Comparison of ENCODE assay signal across 8 cellular contexts in genomic region chr4:183504064-183504929, GRCh38. TPM values are rescaled to one million over a fixed set of nuclear protein-coding genes. Genes with fewer than 3 reads are reported as not detected.
DNase-seq lines count a peak whose midpoint lies in the region; ATAC-seq, FAIRE-seq and TF ChIP-seq lines count a peak whose summit lies in the region.

No MANE protein-coding gene starts in this region.

- H3K4me3 ChIP-seq in RWPE2 (ENCODE audit: severe bottlenecking) (peak overlapping the region; percentile 92), fibroblast of the aortic adventitia (ENCODE audit: low read depth, low read length) (peak overlapping the region; percentile 93), neural cell (ENCODE audit: low read length) (peak overlapping the region; percentile 100), stomach (peak overlapping the region; percentile 91 to 98 (median 96))

- H3K9me2 ChIP-seq in neural cell (ENCODE audit: insufficient read depth, low read length), result no peaks in the 10 kb centered on the region

- H4K20me1 ChIP-seq in neural cell (ENCODE audit: insufficient read depth), result no peaks in the 10 kb centered on the region

- H3K4me2 ChIP-seq in neural cell (ENCODE audit: low read length), result peak overlapping the region; percentile 63

- H3K9me3 ChIP-seq in RWPE2 (ENCODE audit: severe bottlenecking), result no peaks in the 10 kb centered on the region
- no peaks in the 10 kb centered on the region for H3K9me3 ChIP-seq in neural cell (ENCODE audit: low read length)
- no peaks in the 10 kb centered on the region for H3K9me3 ChIP-seq in stomach

- peaks cover 36% of the 10 kb centered on the region for H3K79me2 ChIP-seq in neural cell (replicated peaks; ENCODE audit: insufficient read depth, low read length)

- peak; percentile 72 for TF ChIP-seq RAD21 in neural cell (conservative IDR thresholded peaks at IDR 0.05)

- peak; percentile 96 for DNase-seq in ELR (ENCODE audit: low read depth)
- DNase-seq in H54 (ENCODE audit: insufficient read length, low spot score), result peak; percentile 65
- peak; percentile 97 for DNase-seq in LoVo (ENCODE audit: low spot score)
- DNase-seq in RWPE2 (ENCODE audit: low spot score), result peak; percentile 99
- DNase-seq in activated effector memory CD4-positive, alpha-beta T cell treated with anti-CD3 and anti-CD28 coated beads, Interleukin-2, amount 50 U/mL, for 16 hours, result peak; percentile 100
- DNase-seq in fibroblast of the aortic adventitia (ENCODE audit: low read depth), result peak; percentile 96
- peak; percentile 100 for DNase-seq in stomach

- no peak for FAIRE-seq in H54 (lab: Jason Lieb, UNC)

- H3K4me1 ChIP-seq in RWPE2 (ENCODE audit: insufficient read depth, poor library complexity, severe bottlenecking) (peaks cover 23% of the 10 kb centered on the region), stomach (peaks cover 9 to 45% (median 32%) of the 10 kb centered on the region in 4 donors)

- peak; percentile 79 for ATAC-seq in RWPE2 (ENCODE audit: low read depth)

- H3K27me3 ChIP-seq in RWPE2 (ENCODE audit: insufficient read depth, poor library complexity, severe bottlenecking) (no peaks in the 10 kb centered on the region), neural cell (ENCODE audit: insufficient read depth, low read depth, low read length) (no peaks in the 10 kb centered on the region), stomach (no peaks in the 10 kb centered on the region)

- TF ChIP-seq EP300 in neural cell (conservative IDR thresholded peaks at IDR 0.05; ENCODE audit: poor library complexity, severe bottlenecking) (peak; percentile 41), stomach (IDR thresholded peaks at IDR 0.05) (no peak)

- TF ChIP-seq POLR2A in H54 (IDR thresholded peaks at IDR 0.05; ENCODE audit: low read depth, low read length), result peak; percentile 64
- no peak for TF ChIP-seq POLR2A in stomach (IDR thresholded peaks at IDR 0.05)

- peak overlapping the region; percentile 87 for H3K9ac ChIP-seq in neural cell (ENCODE audit: low read length)

- H3F3A ChIP-seq in neural cell (ENCODE audit: insufficient read depth, low read length, poor library complexity, severe bottlenecking), result peaks cover 5% of the 10 kb centered on the region

- H3K27ac ChIP-seq in RWPE2 (ENCODE audit: poor library complexity, severe bottlenecking) (peak overlapping the region; percentile 87), neural cell (ENCODE audit: low read length) (peak overlapping the region; percentile 93), stomach (peak overlapping the region; percentile 96 to 99 (median 99))

- intact Hi-C loops in stomach (cut with DNase I; ENCODE audit: low total_unique reads), result no loop called here

- WGBS in stomach, 5 donors, result 0 to 1% (median 0%) methylated on average over 7 to 106 of the region's 106 CpGs

- H3K36me3 ChIP-seq in RWPE2 (ENCODE audit: low read depth) (no peaks in the 10 kb centered on the region), neural cell (ENCODE audit: insufficient read depth, low read length) (no peaks in the 10 kb centered on the region), stomach (no peaks in the 10 kb centered on the region)

- peak; percentile 34 for TF ChIP-seq CTCF in RWPE2 (IDR thresholded peaks at IDR 0.05; ENCODE audit: poor library complexity, severe bottlenecking)
- no peak for TF ChIP-seq CTCF in fibroblast of the aortic adventitia (IDR thresholded peaks at IDR 0.05; ENCODE audit: insufficient read depth, low read length)
- TF ChIP-seq CTCF in neural cell (IDR thresholded peaks at IDR 0.05; ENCODE audit: poor library complexity, severe bottlenecking), result peak; percentile 62
- TF ChIP-seq CTCF in stomach (IDR thresholded peaks at IDR 0.05), result peak in 2 of 7 experiments; percentile 11 to 41

- peak overlapping the region; percentile 65 for H2AFZ ChIP-seq in neural cell (ENCODE audit: low read depth, low read length)

TF ChIP-seq in neural cell, 6 proteins besides CTCF, POLR2A, EP300 and RAD21:
- TF ChIP-seq SMC3 (conservative IDR thresholded peaks at IDR 0.05; ENCODE audit: poor library complexity) (peak; percentile 68), TAF1 (IDR thresholded peaks at IDR 0.05; ENCODE audit: low read depth) (peak; percentile 7), MXI1 (conservative IDR thresholded peaks at IDR 0.05; ENCODE audit: poor library complexity, severe bottlenecking) (peak; percentile 83), POLR2AphosphoS5 (IDR thresholded peaks at IDR 0.05) (peak; percentile 90), REST (IDR thresholded peaks at IDR 0.05; ENCODE audit: borderline replicate concordance) (peak; percentile 28), EZH2 (IDR thresholded peaks at IDR 0.05; ENCODE audit: borderline replicate concordance, insufficient read depth, low read length, poor library complexity, severe bottlenecking) (no peak)

RNA-seq across cellular contexts. Expression of gene ING2, which starts 0.6 kb away (rescaled TPM):
- total RNA-seq in fibroblast of the aortic adventitia (ENCODE audit: low replicate concordance) (14.8 and 21.2 TPM in 2 replicates), stomach (10 to 100 TPM in 1 of 5 donors, 1 to 10 TPM in 3, under 1 TPM in 1; 0.45 to 15.2 (median 2.9) TPM)
- polyA plus RNA-seq in neural cell (27.2 TPM in 2 replicates), stomach (10 to 100 TPM; 11.8 to 13.8 (median 13.6) TPM)
- polyA minus RNA-seq in neural cell, result 24.6 and 31.8 TPM in 2 replicates

RNA-seq across cellular contexts. Expression of gene CDKN2AIP, which starts 59.9 kb away (rescaled TPM):
- 8.3 and 18.4 TPM in 2 replicates for total RNA-seq in fibroblast of the aortic adventitia (ENCODE audit: low replicate concordance)
- 58.9 and 59.5 TPM in 2 replicates for polyA plus RNA-seq in neural cell
- 56.3 and 63.8 TPM in 2 replicates for polyA minus RNA-seq in neural cell
- total RNA-seq in stomach, result 10 to 100 TPM; 19.6 to 44.3 (median 31.7) TPM
- 10 to 100 TPM; 11.0 to 21.1 (median 11.4) TPM for polyA plus RNA-seq in stomach

Comparison
In these comparisons a context has a peak if more than half of its experiments do, and no peak if none do; other contexts are left out.
1. Peak in every context shown above with its lines: DNase-seq, ATAC-seq, H3K4me3 ChIP-seq and H3K27ac ChIP-seq.